ENCODE assay signal across 2 cellular contexts in genomic region chr15:31342781-31343626, GRCh38.
TF ChIP-seq lines count a peak whose summit lies in the region.

No MANE protein-coding gene starts in this region.

TF ChIP-seq in liver, 16 proteins besides CTCF, POLR2A, EP300 and RAD21:
- TF ChIP-seq, protein P1, sequence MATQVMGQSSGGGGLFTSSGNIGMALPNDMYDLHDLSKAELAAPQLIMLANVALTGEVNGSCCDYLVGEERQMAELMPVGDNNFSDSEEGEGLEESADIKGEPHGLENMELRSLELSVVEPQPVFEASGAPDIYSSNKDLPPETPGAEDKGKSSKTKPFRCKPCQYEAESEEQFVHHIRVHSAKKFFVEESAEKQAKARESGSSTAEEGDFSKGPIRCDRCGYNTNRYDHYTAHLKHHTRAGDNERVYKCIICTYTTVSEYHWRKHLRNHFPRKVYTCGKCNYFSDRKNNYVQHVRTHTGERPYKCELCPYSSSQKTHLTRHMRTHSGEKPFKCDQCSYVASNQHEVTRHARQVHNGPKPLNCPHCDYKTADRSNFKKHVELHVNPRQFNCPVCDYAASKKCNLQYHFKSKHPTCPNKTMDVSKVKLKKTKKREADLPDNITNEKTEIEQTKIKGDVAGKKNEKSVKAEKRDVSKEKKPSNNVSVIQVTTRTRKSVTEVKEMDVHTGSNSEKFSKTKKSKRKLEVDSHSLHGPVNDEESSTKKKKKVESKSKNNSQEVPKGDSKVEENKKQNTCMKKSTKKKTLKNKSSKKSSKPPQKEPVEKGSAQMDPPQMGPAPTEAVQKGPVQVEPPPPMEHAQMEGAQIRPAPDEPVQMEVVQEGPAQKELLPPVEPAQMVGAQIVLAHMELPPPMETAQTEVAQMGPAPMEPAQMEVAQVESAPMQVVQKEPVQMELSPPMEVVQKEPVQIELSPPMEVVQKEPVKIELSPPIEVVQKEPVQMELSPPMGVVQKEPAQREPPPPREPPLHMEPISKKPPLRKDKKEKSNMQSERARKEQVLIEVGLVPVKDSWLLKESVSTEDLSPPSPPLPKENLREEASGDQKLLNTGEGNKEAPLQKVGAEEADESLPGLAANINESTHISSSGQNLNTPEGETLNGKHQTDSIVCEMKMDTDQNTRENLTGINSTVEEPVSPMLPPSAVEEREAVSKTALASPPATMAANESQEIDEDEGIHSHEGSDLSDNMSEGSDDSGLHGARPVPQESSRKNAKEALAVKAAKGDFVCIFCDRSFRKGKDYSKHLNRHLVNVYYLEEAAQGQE (IDR thresholded peaks at IDR 0.05), result no peak
- TF ChIP-seq FOXA1 (IDR thresholded peaks at IDR 0.05) (no peak), NR2F2 (IDR thresholded peaks at IDR 0.05) (peak; percentile 47)

TF ChIP-seq in HepG2, 621 proteins besides CTCF, POLR2A, EP300 and RAD21:
- TF ChIP-seq ZNF619 (CRISPR knock-in tag; IDR thresholded peaks at IDR 0.05) (no peak), RNF219 (CRISPR knock-in tag; IDR thresholded peaks at IDR 0.05) (no peak), HHEX (CRISPR knock-in tag; IDR thresholded peaks at IDR 0.05) (no peak), SRSF1 (optimal IDR thresholded peaks at IDR 0.05; ENCODE audit: low read depth, low read length) (no peak), RBAK (CRISPR knock-in tag; IDR thresholded peaks at IDR 0.05) (no peak), KLF12 (CRISPR knock-in tag; IDR thresholded peaks at IDR 0.05; ENCODE audit: borderline replicate concordance) (no peak), ZNF816 (CRISPR knock-in tag; IDR thresholded peaks at IDR 0.05; ENCODE audit: borderline replicate concordance) (no peak), HOXA7 (CRISPR knock-in tag; IDR thresholded peaks at IDR 0.05) (no peak), PRPF4 (IDR thresholded peaks at IDR 0.05; ENCODE audit: low read depth, low read length, poor library complexity, severe bottlenecking) (no peak), TGIF2 (CRISPR knock-in tag; IDR thresholded peaks at IDR 0.05) (no peak), IKZF4 (CRISPR knock-in tag; IDR thresholded peaks at IDR 0.05; ENCODE audit: borderline replicate concordance, low read depth, not compliant biosample characterization) (no peak), ZFP36L2 (CRISPR knock-in tag; IDR thresholded peaks at IDR 0.05) (no peak), ZNF335 (CRISPR knock-in tag; IDR thresholded peaks at IDR 0.05) (no peak), IRF1 (CRISPR knock-in tag; IDR thresholded peaks at IDR 0.05; ENCODE audit: low read depth) (no peak), NFATC3 (CRISPR knock-in tag; IDR thresholded peaks at IDR 0.05) (no peak), ZNF512 (CRISPR knock-in tag; IDR thresholded peaks at IDR 0.05) (no peak), GLI4 (CRISPR knock-in tag; IDR thresholded peaks at IDR 0.05; ENCODE audit: borderline replicate concordance) (no peak)
- TF ChIP-seq, protein P2, sequence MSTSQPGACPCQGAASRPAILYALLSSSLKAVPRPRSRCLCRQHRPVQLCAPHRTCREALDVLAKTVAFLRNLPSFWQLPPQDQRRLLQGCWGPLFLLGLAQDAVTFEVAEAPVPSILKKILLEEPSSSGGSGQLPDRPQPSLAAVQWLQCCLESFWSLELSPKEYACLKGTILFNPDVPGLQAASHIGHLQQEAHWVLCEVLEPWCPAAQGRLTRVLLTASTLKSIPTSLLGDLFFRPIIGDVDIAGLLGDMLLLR (CRISPR knock-in tag; IDR thresholded peaks at IDR 0.05), result no peak
